ENCODE assay signal across 23 cellular contexts in the genomic region with DNA sequence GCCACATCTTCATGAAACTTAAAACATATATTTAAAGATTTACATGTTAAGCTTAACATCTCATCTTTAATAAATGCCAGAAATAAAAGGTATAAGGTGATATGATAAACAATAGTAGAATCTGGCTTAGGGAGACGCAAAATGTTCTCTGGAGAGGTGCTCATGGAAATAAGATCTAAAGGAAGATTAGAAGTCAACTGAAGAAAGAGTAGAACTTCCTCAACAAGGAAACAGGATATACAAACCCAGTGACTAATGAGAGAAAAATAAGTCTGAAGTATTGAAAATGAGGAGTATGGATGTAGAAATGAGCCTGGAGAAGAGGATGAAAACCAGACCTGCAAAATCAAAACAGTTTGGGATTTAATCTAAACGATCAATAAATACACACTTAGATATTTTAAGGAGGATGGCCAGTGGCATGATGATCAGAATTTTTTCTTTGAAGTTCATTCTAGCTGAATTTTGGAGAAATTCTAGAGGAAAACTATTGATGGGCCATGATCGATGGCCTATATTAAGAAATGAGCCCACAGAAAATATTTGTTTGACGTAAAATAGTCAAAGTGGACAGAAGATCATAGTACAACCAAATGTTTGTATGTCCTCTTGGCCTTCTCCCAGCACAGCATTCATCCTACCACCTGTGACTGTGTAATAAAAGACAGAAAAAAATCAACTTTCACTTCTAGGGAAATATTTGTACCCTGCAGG.
"Had no signal": no experiment of that assay in that cellular context is flagged by ENCODE, and none has a peak within 500 bp of the region (broad histone marks: within the 10 kb centered on the region; RNA-seq: fewer than 3 reads in every experiment).

No MANE protein-coding gene starts in this region.

- H3K27me3 ChIP-seq: neural progenitor cell, suprapubic skin, transverse colon, upper lobe of right lung, vagina had no signal

- H3K4me1 ChIP-seq: neural progenitor cell, parathyroid adenoma, suprapubic skin, transverse colon, upper lobe of right lung, vagina had no signal

- H3K36me3 ChIP-seq: neural progenitor cell, suprapubic skin, transverse colon, upper lobe of right lung, vagina had no signal

- H3K4me3 ChIP-seq: coronary artery, neural progenitor cell, smooth muscle cell, suprapubic skin, transverse colon, upper lobe of right lung, vagina had no signal

- H3K27ac ChIP-seq: coronary artery, neural progenitor cell, parathyroid adenoma, suprapubic skin, transverse colon, upper lobe of right lung, vagina had no signal

- DNase-seq: effector memory CD8-positive, alpha-beta T cell; hypothalamus; immature natural killer cell; islet precursor cell; mesendoderm; midbrain; naive thymus-derived CD4-positive, alpha-beta T cell; stimulated activated CD4-positive, alpha-beta T cell treated with anti-CD3 and anti-CD28 coated beads, Interleukin-12 subunit alpha, Interleukin-12 subunit beta, amount 100 ng/mL, for 4 hours; stimulated activated CD4-positive, alpha-beta T cell treated with anti-CD3 and anti-CD28 coated beads, Interleukin-1b, Interleukin-23, amount 100 ng/mL, for 48 hours; stimulated activated CD4-positive, alpha-beta T cell treated with anti-CD3 and anti-CD28 coated beads, Interleukin-4, amount 100 ng/mL, for 1 hour; stimulated activated CD8-positive, alpha-beta memory T cell treated with anti-CD3 and anti-CD28 coated beads, Interleukin-4, amount 100 ng/mL, for 48 hours; stimulated activated naive CD4-positive, alpha-beta T cell; stimulated activated naive CD8-positive, alpha-beta T cell treated with anti-CD3 and anti-CD28 coated beads, Interleukin-15, amount 100 ng/mL, for 72 hours; transverse colon; upper lobe of right lung had no signal

- FAIRE-seq: endometrium, frontal cortex had no signal

- H3K9me3 ChIP-seq: suprapubic skin, transverse colon, upper lobe of right lung, vagina had no signal

- H3K9ac ChIP-seq: neural progenitor cell, parathyroid adenoma had no signal
